In genomic region chr22:23453277-23453676, GRCh38 we compare ENCODE assay signal across 28 cellular contexts.
"Had no signal": no experiment of that assay in that cellular context is flagged by ENCODE, and none has a peak within 500 bp of the region (broad histone marks: within the 10 kb centered on the region; RNA-seq: fewer than 3 reads in every experiment).

No MANE protein-coding gene starts in this region.

- H3K4me3 Mint-ChIP-seq: activated CD4-positive, alpha-beta T cell treated with anti-CD3 and anti-CD28 coated beads, Interleukin-2, amount 10 ng/mL, durations not matched to agents 24 days and 14 days; activated CD8-positive, alpha-beta T cell treated with anti-CD3 and anti-CD28 coated beads for 36 hours; activated naive CD8-positive, alpha-beta T cell treated with anti-CD3 and anti-CD28 coated beads for 36 hours; activated T-cell treated with anti-CD3 and anti-CD28 coated beads, Interleukin-2, amount 50 U/mL, for 72 hours; activated T-helper 17 cell treated with anti-CD3 and anti-CD28 coated beads, Interleukin-2, amount 50 U/mL, for 72 hours; T-helper 1 cell treated with Interleukin-12 subunit alpha and Interleukin-12 subunit beta and Interleukin-4 antibody, amounts not matched to agents 30 μg/mL and 1 μg/mL, for 36 hours; T-helper 2 cell treated with Interferon-gamma antibody and Interleukin-4, amounts not matched to agents 5 μg/mL and 100 μg/mL, for 36 hours had no signal

- H3K4me1 Mint-ChIP-seq: activated T-helper 17 cell treated with anti-CD3 and anti-CD28 coated beads, Interleukin-2, amount 50 U/mL, for 72 hours had no signal

- FAIRE-seq: TTC549 had no signal

- H3K9me3 ChIP-seq: ascending aorta, SJSA1, SK-N-SH had no signal

- H3K27ac Mint-ChIP-seq: activated CD4-positive, alpha-beta T cell treated with anti-CD3 and anti-CD28 coated beads, Interleukin-2, amount 10 ng/mL, durations not matched to agents 24 days and 14 days; activated CD8-positive, alpha-beta T cell treated with anti-CD3 and anti-CD28 coated beads for 36 hours; activated naive CD8-positive, alpha-beta T cell treated with anti-CD3 and anti-CD28 coated beads for 36 hours; activated T-cell treated with anti-CD3 and anti-CD28 coated beads, Interleukin-2, amount 50 U/mL, for 72 hours; activated T-helper 17 cell treated with anti-CD3 and anti-CD28 coated beads, Interleukin-2, amount 50 U/mL, for 72 hours; T-helper 1 cell treated with Interleukin-12 subunit alpha and Interleukin-12 subunit beta and Interleukin-4 antibody, amounts not matched to agents 30 μg/mL and 1 μg/mL, for 36 hours; T-helper 2 cell treated with Interferon-gamma antibody and Interleukin-4, amounts not matched to agents 5 μg/mL and 100 μg/mL, for 36 hours had no signal

- H3K36me3 ChIP-seq: ascending aorta, SJSA1 had no signal

- H3K9me3 Mint-ChIP-seq: activated CD4-positive, alpha-beta T cell treated with anti-CD3 and anti-CD28 coated beads, Interleukin-2, amount 10 ng/mL, durations not matched to agents 24 days and 14 days; activated CD8-positive, alpha-beta T cell treated with anti-CD3 and anti-CD28 coated beads for 36 hours; activated naive CD8-positive, alpha-beta T cell treated with anti-CD3 and anti-CD28 coated beads for 36 hours; activated T-cell treated with anti-CD3 and anti-CD28 coated beads, Interleukin-2, amount 50 U/mL, for 72 hours; activated T-helper 17 cell treated with anti-CD3 and anti-CD28 coated beads, Interleukin-2, amount 50 U/mL, for 72 hours; T-helper 1 cell treated with Interleukin-12 subunit alpha and Interleukin-12 subunit beta and Interleukin-4 antibody, amounts not matched to agents 30 μg/mL and 1 μg/mL, for 36 hours; T-helper 2 cell treated with Interferon-gamma antibody and Interleukin-4, amounts not matched to agents 5 μg/mL and 100 μg/mL, for 36 hours had no signal

- H3K36me3 Mint-ChIP-seq: activated naive CD8-positive, alpha-beta T cell treated with anti-CD3 and anti-CD28 coated beads for 36 hours had no signal

- DNase-seq: activated CD4-positive, alpha-beta T cell treated with anti-CD3 and anti-CD28 coated beads, Interleukin-2, amount 10 ng/mL, durations not matched to agents 24 days and 14 days; activated CD4-positive, alpha-beta T cell treated with anti-CD3 and anti-CD28 coated beads, Interleukin-2, amount 50 U/mL, for 4 hours; activated CD8-positive, alpha-beta T cell treated with anti-CD3 and anti-CD28 coated beads for 36 hours; activated effector memory CD4-positive, alpha-beta T cell treated with anti-CD3 and anti-CD28 coated beads, Interleukin-2, amount 50 U/mL, for 16 hours; activated naive CD4-positive, alpha-beta T cell; activated naive CD4-positive, alpha-beta T cell treated with anti-CD3 and anti-CD28 coated beads, Interleukin-2, amount 50 U/mL, for 16 hours; activated naive CD8-positive, alpha-beta T cell treated with anti-CD3 and anti-CD28 coated beads for 36 hours; activated T-cell treated with anti-CD3 and anti-CD28 coated beads, Interleukin-2, amount 50 U/mL, for 1 hour; activated T-cell treated with anti-CD3 and anti-CD28 coated beads, Interleukin-2, amount 50 U/mL, for 72 hours; amygdala; NCI-H1092 treated with DMSO at 0.1 percent for 48 hours; NCI-H1417; NCI-H146; NCI-H187 treated with DMSO at 0.1 percent for 48 hours; NCI-H2081; NCI-H2171 treated with DMSO at 0.1 percent for 48 hours; NCI-H2227 treated with DMSO at 0.1 percent for 48 hours; NCI-H446 treated with DMSO at 0.1 percent for 48 hours; NCI-H524 treated with DMSO at 0.1 percent for 48 hours; SHP77; SK-N-SH had no signal

- H3K27me3 ChIP-seq: ascending aorta had no signal

- H3K27ac ChIP-seq: ascending aorta, KMS-11, SJSA1 had no signal

- H3K4me3 ChIP-seq: ascending aorta, SJSA1 had no signal

- H3K4me1 ChIP-seq: ascending aorta, SJSA1 had no signal
